In the genomic region with DNA sequence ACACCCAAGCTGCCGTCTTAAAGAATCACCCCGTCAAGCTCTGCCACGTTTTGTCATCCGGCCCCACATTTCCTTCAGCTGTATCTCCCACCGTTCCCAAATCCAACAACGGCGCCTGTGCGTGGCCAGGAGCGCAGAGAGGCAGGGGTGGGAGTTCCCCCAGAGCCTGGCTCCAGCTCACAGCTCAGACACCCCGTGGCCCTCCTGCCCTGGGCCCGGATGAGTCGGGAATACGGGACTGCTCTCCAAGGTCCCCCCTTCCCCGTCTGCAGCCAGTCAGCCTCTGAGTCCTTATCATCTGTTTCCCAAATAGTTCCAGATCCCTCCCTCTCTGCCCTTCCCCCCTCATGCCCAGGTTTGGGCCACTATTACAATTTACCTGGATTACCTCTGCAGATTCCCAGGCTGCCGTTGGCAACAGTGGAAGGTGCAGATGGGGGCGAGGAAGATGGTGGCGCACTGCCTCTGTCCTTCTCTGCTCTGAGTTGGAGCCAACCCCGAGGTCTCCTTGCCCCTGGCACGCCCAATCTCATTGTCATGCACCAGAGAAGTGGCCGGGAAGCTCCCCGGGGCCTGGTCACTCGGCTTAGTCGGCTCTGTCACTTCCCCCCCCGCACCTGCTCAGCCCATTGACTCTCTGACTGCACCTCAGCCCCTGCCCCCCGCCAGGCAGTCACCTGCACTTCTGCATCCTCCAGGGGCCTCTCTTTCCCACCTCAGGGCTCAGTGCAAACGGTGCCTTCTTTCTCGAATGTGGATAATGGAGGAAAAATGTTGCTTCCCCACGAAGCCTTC, we compare ENCODE assay signal across 1 cellular context.
TF ChIP-seq lines count a peak whose summit lies in the region.

No MANE protein-coding gene starts in this region.

TF ChIP-seq in H1, 55 proteins besides CTCF, POLR2A, EP300 and RAD21:
- TF ChIP-seq SP2 (IDR thresholded peaks at IDR 0.05; ENCODE audit: low read length), result no peak
- TF ChIP-seq GABPA (IDR thresholded peaks at IDR 0.05; ENCODE audit: borderline replicate concordance, insufficient read depth, low read length), result 0 out of 2 replicates have a peak, but pooled peaks have one; percentile 10
- 0 out of 2 replicates have a peak, but pooled peaks have one; percentile 26 for TF ChIP-seq POU5F1 (IDR thresholded peaks at IDR 0.05; ENCODE audit: low read depth, low read length)
- 0 out of 2 replicates have a peak, but pooled peaks have one; percentile 28 for TF ChIP-seq YY1 (IDR thresholded peaks at IDR 0.05; ENCODE audit: low read depth, low read length)
